ENCODE assay signal across 14 cellular contexts in genomic region chrX:78513996-78514745, GRCh38.
DNase-seq lines count a peak whose midpoint lies in the region; ATAC-seq and FAIRE-seq lines count a peak whose summit lies in the region.
"Had no signal": no experiment of that assay in that cellular context is flagged by ENCODE, and none has a peak within 500 bp of the region (broad histone marks: within the 10 kb centered on the region; RNA-seq: fewer than 3 reads in every experiment).

No MANE protein-coding gene starts in this region.

- H3K36me3 Mint-ChIP-seq in activated naive CD4-positive, alpha-beta T cell treated with anti-CD3 and anti-CD28 coated beads, Interleukin-2, amount 50 U/mL, for 24 hours = peaks cover 2% of the 10 kb centered on the region
- H3K36me3 Mint-ChIP-seq in T-cell = no peaks in the 10 kb centered on the region
- H3K36me3 Mint-ChIP-seq in stimulated activated naive B cell treated with anti-CD40 and anti-IgM and Interleukin-4, amounts not matched to agents 10 μg/mL and 1 μg/mL and 100 μg/mL, for 72 hours = peaks cover 0 to 3% of the 10 kb centered on the region in 2 donors

- peak overlapping the region; percentile 28; the same call in 1 of the 2 replicates for H3K9ac ChIP-seq in iPS-20b (ENCODE audit: low read depth, low read length)

- peaks cover 11% of the 10 kb centered on the region for H3K4me1 ChIP-seq in iPS-20b (ENCODE audit: insufficient read depth, low read length)
- H3K4me1 ChIP-seq: SJSA1, vagina had no signal

- no peaks in the 10 kb centered on the region for H3K27me3 ChIP-seq in iPS-20b (ENCODE audit: insufficient read depth, low read length)
- H3K27me3 ChIP-seq: SJSA1, vagina had no signal

- no peaks in the 10 kb centered on the region for H3K36me3 ChIP-seq in iPS-20b (ENCODE audit: insufficient read depth, low read depth, low read length)
- H3K36me3 ChIP-seq: SJSA1, vagina had no signal

- H3K4me3 ChIP-seq in iPS-20b (ENCODE audit: low read length) = peak overlapping the region; percentile 5; the same call in 1 of the 2 replicates
- H3K4me3 ChIP-seq: K562, SJSA1, vagina had no signal

- POLR2A ChIA-PET in T-cell (lab: Charles Lee) = interaction anchor here in 1 of 2 donors (0.5 kb wide), 1 partner anchor 187 kb away, joined by 3 read pairs; the partner anchor contains the start of gene CYSLTR1

- FAIRE-seq in GM19239 (lab: Jason Lieb, UNC) = no peak
- FAIRE-seq: K562 had no signal

- ATAC-seq in T-cell (replicated peaks in 1 of 4) (no peak), HG03521 (IDR thresholded peaks at IDR 0.05; ENCODE audit: unreplicated experiment) (no peak)
- ATAC-seq in stimulated activated naive B cell treated with anti-CD40 and anti-IgM and Interleukin-4, amounts not matched to agents 10 μg/mL and 1 μg/mL and 100 μg/mL, for 72 hours (replicated peaks) = no peak
- ATAC-seq: K562 had no signal

- CTCF ChIA-PET in T-cell (lab: Charles Lee) = interaction anchor here (0.5 to 0.6 kb wide), 2 partner anchors 488 to 637 kb away, joined by 3 read pairs; no protein-coding TSS in a partner anchor

- DNase-seq in activated naive CD4-positive, alpha-beta T cell treated with anti-CD3 and anti-CD28 coated beads, Interleukin-2, amount 50 U/mL, for 16 hours = no peak
- DNase-seq in T-cell (no peak), GM19239 (ENCODE audit: insufficient read length, low spot score) (no peak), H4 (ENCODE audit: low spot score) (no peak)
- DNase-seq in stimulated activated naive B cell treated with anti-CD40 and anti-IgM and Interleukin-4, amounts not matched to agents 10 μg/mL and 1 μg/mL and 100 μg/mL, for 72 hours = no peak
- DNase-seq: midbrain; stimulated activated CD4-positive, alpha-beta T cell treated with anti-CD3 and anti-CD28 coated beads, Interleukin-2, amount 100 ng/mL, for 24 hours had no signal

- no peaks in the 10 kb centered on the region for H3K9me3 ChIP-seq in iPS-20b (ENCODE audit: insufficient read depth, low read depth, low read length)
- H3K9me3 ChIP-seq: SJSA1, vagina had no signal

- H3K27ac Mint-ChIP-seq in activated naive CD4-positive, alpha-beta T cell treated with anti-CD3 and anti-CD28 coated beads, Interleukin-2, amount 50 U/mL, for 24 hours = peak overlapping the region; percentile 98
- peak overlapping the region; percentile 88 to 89 for H3K27ac Mint-ChIP-seq in T-cell
- H3K27ac Mint-ChIP-seq in stimulated activated naive B cell treated with anti-CD40 and anti-IgM and Interleukin-4, amounts not matched to agents 10 μg/mL and 1 μg/mL and 100 μg/mL, for 72 hours = peak overlapping the region; percentile 0
- H3K27ac Mint-ChIP-seq: dendritic cell treated with granulocyte-macrophage colony-stimulating factor and Interleukin-4, amounts not matched to agents 40 ng/mL and 50 ng/mL, for 4 days had no signal

- no peaks in the 10 kb centered on the region for H3K9me3 Mint-ChIP-seq in activated naive CD4-positive, alpha-beta T cell treated with anti-CD3 and anti-CD28 coated beads, Interleukin-2, amount 50 U/mL, for 24 hours
- peaks cover 0 to 7% (median 4%) of the 10 kb centered on the region in 3 donors for H3K9me3 Mint-ChIP-seq in T-cell
- H3K9me3 Mint-ChIP-seq in stimulated activated naive B cell treated with anti-CD40 and anti-IgM and Interleukin-4, amounts not matched to agents 10 μg/mL and 1 μg/mL and 100 μg/mL, for 72 hours = peaks cover 5 to 6% of the 10 kb centered on the region in 2 donors
- H3K9me3 Mint-ChIP-seq: dendritic cell treated with granulocyte-macrophage colony-stimulating factor and Interleukin-4, amounts not matched to agents 40 ng/mL and 50 ng/mL, for 4 days had no signal

- peaks cover 63% of the 10 kb centered on the region for H3K4me1 Mint-ChIP-seq in activated naive CD4-positive, alpha-beta T cell treated with anti-CD3 and anti-CD28 coated beads, Interleukin-2, amount 50 U/mL, for 24 hours
- H3K4me1 Mint-ChIP-seq in T-cell = peaks cover 27 to 53% (median 53%) of the 10 kb centered on the region in 3 donors
- H3K4me1 Mint-ChIP-seq in stimulated activated naive B cell treated with anti-CD40 and anti-IgM and Interleukin-4, amounts not matched to agents 10 μg/mL and 1 μg/mL and 100 μg/mL, for 72 hours = peaks cover 4 to 38% of the 10 kb centered on the region in 2 donors

- peak overlapping the region; percentile 85 for H3K27ac ChIP-seq in iPS-20b (ENCODE audit: low read length)
- H3K27ac ChIP-seq: SJSA1, vagina had no signal

- H3K27me3 Mint-ChIP-seq in activated naive CD4-positive, alpha-beta T cell treated with anti-CD3 and anti-CD28 coated beads, Interleukin-2, amount 50 U/mL, for 24 hours = no peaks in the 10 kb centered on the region
- no peaks in the 10 kb centered on the region for H3K27me3 Mint-ChIP-seq in T-cell
- no peaks in the 10 kb centered on the region for H3K27me3 Mint-ChIP-seq in stimulated activated naive B cell treated with anti-CD40 and anti-IgM and Interleukin-4, amounts not matched to agents 10 μg/mL and 1 μg/mL and 100 μg/mL, for 72 hours
- H3K27me3 Mint-ChIP-seq: dendritic cell treated with granulocyte-macrophage colony-stimulating factor and Interleukin-4, amounts not matched to agents 40 ng/mL and 50 ng/mL, for 4 days had no signal

- no peak overlapping the region for H3K4me3 Mint-ChIP-seq in activated naive CD4-positive, alpha-beta T cell treated with anti-CD3 and anti-CD28 coated beads, Interleukin-2, amount 50 U/mL, for 24 hours
- no peak overlapping the region for H3K4me3 Mint-ChIP-seq in T-cell
- H3K4me3 Mint-ChIP-seq in stimulated activated naive B cell treated with anti-CD40 and anti-IgM and Interleukin-4, amounts not matched to agents 10 μg/mL and 1 μg/mL and 100 μg/mL, for 72 hours = no peak overlapping the region
- H3K4me3 Mint-ChIP-seq: dendritic cell treated with granulocyte-macrophage colony-stimulating factor and Interleukin-4, amounts not matched to agents 40 ng/mL and 50 ng/mL, for 4 days had no signal

Comparison
In these comparisons a context has a peak if more than half of its experiments do, and no peak if none do; other contexts are left out.
1. H3K27ac Mint-ChIP-seq: peak in every context shown above with its lines; median percentile 98 in activated naive CD4-positive, alpha-beta T cell treated with anti-CD3 and anti-CD28 coated beads, Interleukin-2, amount 50 U/mL, for 24 hours; 88 in T-cell; 0 in stimulated activated naive B cell treated with anti-CD40 and anti-IgM and Interleukin-4, amounts not matched to agents 10 μg/mL and 1 μg/mL and 100 μg/mL, for 72 hours.